ENCODE assay signal across 8 cellular contexts in the genomic region with DNA sequence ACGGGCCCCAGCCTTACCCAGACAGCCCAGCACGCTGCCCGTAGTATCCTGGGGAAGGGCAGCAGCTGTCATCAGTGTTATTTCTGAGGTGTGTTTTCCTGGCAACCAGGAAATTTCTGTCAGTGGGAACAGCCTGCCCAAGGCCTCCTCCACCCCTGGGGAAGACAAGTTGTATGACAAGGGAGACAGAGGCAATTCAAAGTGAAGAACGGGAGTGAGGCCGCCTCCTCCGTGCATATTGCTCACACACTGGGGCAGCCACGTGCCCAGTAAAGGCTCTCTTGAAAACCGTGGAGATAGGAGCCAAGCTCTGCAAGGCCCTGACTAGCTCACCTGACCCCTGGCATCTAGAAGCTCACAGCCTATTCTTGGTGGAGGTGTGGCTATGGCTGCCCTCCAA. TPM values are rescaled to one million over a fixed set of nuclear protein-coding genes. Genes with fewer than 3 reads are reported as not detected.
DNase-seq lines count a peak whose midpoint lies in the region; ATAC-seq, FAIRE-seq and TF ChIP-seq lines count a peak whose summit lies in the region.

No MANE protein-coding gene starts in this region.

- H3K4me1 ChIP-seq in BLaER1 treated with 17β-estradiol and CSF1 and Interleukin-3, amounts not matched to agents 10 nM and 100 nM = peaks cover 43 to 100% (median 95%) of the 10 kb centered on the region in 10 experiments
- H3K4me1 ChIP-seq in gastroesophageal sphincter = peaks cover 3 to 78% (median 58%) of the 10 kb centered on the region in 3 donors
- H3K4me1 ChIP-seq in neuronal stem cell (ENCODE audit: control insufficient read depth in 2 of 2, insufficient read depth in 1 of 2, low read depth in 1 of 2, low read length in 2 of 2) = peaks cover 37 to 46% of the 10 kb centered on the region in 2 donors

- no peak for TF ChIP-seq POLR2A in gastroesophageal sphincter (IDR thresholded peaks at IDR 0.05)

- FAIRE-seq in D721Med (lab: Jason Lieb, UNC) = no peak

- H3K4me3 ChIP-seq in BLaER1 treated with 17β-estradiol and CSF1 and Interleukin-3, amounts not matched to agents 10 nM and 100 nM = 0 out of 20 replicates have a peak overlapping the region, but pooled peaks of 2 of the 10 experiments have one; percentile 4 to 24
- no peak overlapping the region for H3K4me3 ChIP-seq in gastroesophageal sphincter
- no peak overlapping the region for H3K4me3 ChIP-seq in neuronal stem cell (ENCODE audit: low read length in 2 of 2)

- H3K36me3 ChIP-seq in BLaER1 treated with 17β-estradiol and CSF1 and Interleukin-3, amounts not matched to agents 10 nM and 100 nM = 0 out of 22 replicates have a peak, but pooled peaks cover 0 to 7% (median 0%) of the 10 kb centered on the region in 11 experiments
- H3K36me3 ChIP-seq in gastroesophageal sphincter = no peaks in the 10 kb centered on the region
- peaks cover 2 to 12% of the 10 kb centered on the region in 2 donors for H3K36me3 ChIP-seq in neuronal stem cell (replicated peaks in 1 of 2; ENCODE audit: control insufficient read depth in 2 of 2, insufficient read depth in 2 of 2, low read length in 2 of 2)

- no peak overlapping the region for H3K23ac ChIP-seq in neuronal stem cell (ENCODE audit: low read depth, low read length, poor library complexity)

- H2BK15ac ChIP-seq in neuronal stem cell (ENCODE audit: low read length) = no peak overlapping the region

- CTCF ChIA-PET in T-cell (lab: Charles Lee) = no interaction called here

- no peak overlapping the region for H2AFZ ChIP-seq in neuronal stem cell (ENCODE audit: low read length)

- H3K4me2 ChIP-seq in BLaER1 treated with 17β-estradiol and CSF1 and Interleukin-3, amounts not matched to agents 10 nM and 100 nM = peak overlapping the region; percentile 81 to 98 (median 88)
- H3K4me2 ChIP-seq in neuronal stem cell (ENCODE audit: insufficient read depth, low read length, poor library complexity, severe bottlenecking) = no peak overlapping the region

- TF ChIP-seq CTCF in gastroesophageal sphincter (IDR thresholded peaks at IDR 0.05) (no peak), D721Med (IDR thresholded peaks at IDR 0.05; ENCODE audit: insufficient read depth, missing control alignments) (no peak)

- peaks cover 62 to 99% (median 93%) of the 10 kb centered on the region in 11 experiments; a peak in 20 of 22 replicates for H4K20me1 ChIP-seq in BLaER1 treated with 17β-estradiol and CSF1 and Interleukin-3, amounts not matched to agents 10 nM and 100 nM

- no peak overlapping the region for H2BK5ac ChIP-seq in neuronal stem cell (ENCODE audit: low read length)

- no peak overlapping the region for H3K14ac ChIP-seq in neuronal stem cell (ENCODE audit: low read length)

- H3K27me3 Mint-ChIP-seq in T-cell = no peaks in the 10 kb centered on the region

- H3K18ac ChIP-seq in neuronal stem cell (ENCODE audit: low read length) = peak overlapping the region; percentile 62

- no peak for DNase-seq in T-cell
- no peak for DNase-seq in neuronal stem cell (ENCODE audit: low spot score)
- DNase-seq in GM19238 (ENCODE audit: insufficient read length, low spot score) = no peak
- no peak for DNase-seq in SK-N-DZ (ENCODE audit: low spot score)
- no peak for DNase-seq in D721Med (ENCODE audit: insufficient read length, low spot score)

- H3K9ac ChIP-seq in BLaER1 treated with 17β-estradiol and CSF1 and Interleukin-3, amounts not matched to agents 10 nM and 100 nM = peak overlapping the region in 10 of 11 experiments; percentile 32 to 64 (median 48); a peak in 15 of 22 replicates
- peak overlapping the region; percentile 32 for H3K9ac ChIP-seq in neuronal stem cell (ENCODE audit: low read depth, low read length, poor library complexity)

- H2BK12ac ChIP-seq in neuronal stem cell (ENCODE audit: low read length) = no peak overlapping the region

- H3K27ac ChIP-seq in BLaER1 treated with 17β-estradiol and CSF1 and Interleukin-3, amounts not matched to agents 10 nM and 100 nM = peak overlapping the region in 10 of 11 experiments; percentile 29 to 74 (median 64); a peak in 18 of 22 replicates
- H3K27ac ChIP-seq in gastroesophageal sphincter (peak overlapping the region; percentile 4 to 82 (median 76)), neuronal stem cell (replicated peaks; ENCODE audit: low read length) (no peak overlapping the region)

- H4K91ac ChIP-seq in neuronal stem cell (ENCODE audit: low read depth, low read length, poor library complexity) = no peak overlapping the region

- ATAC-seq in T-cell (replicated peaks in 1 of 4) (peak in 2 of 4 experiments; percentile 4 to 19), gastroesophageal sphincter (peak; percentile 13), HG03108 (IDR thresholded peaks at IDR 0.05; ENCODE audit: unreplicated experiment) (no peak)

- no peaks in the 10 kb centered on the region for H3K36me3 Mint-ChIP-seq in T-cell

- H2BK120ac ChIP-seq in neuronal stem cell (ENCODE audit: low read depth, low read length) = no peak overlapping the region

- H3K27me3 ChIP-seq in BLaER1 treated with 17β-estradiol and CSF1 and Interleukin-3, amounts not matched to agents 10 nM and 100 nM = no peaks in the 10 kb centered on the region
- H3K27me3 ChIP-seq in gastroesophageal sphincter = no peaks in the 10 kb centered on the region
- H3K27me3 ChIP-seq in neuronal stem cell (ENCODE audit: control insufficient read depth in 3 of 3, insufficient read depth in 3 of 3, low read depth in 1 of 3, low read length in 3 of 3) = no peaks in the 10 kb centered on the region

- H3K79me1 ChIP-seq in neuronal stem cell (ENCODE audit: low read depth, low read length) = peaks cover 28% of the 10 kb centered on the region

- H3K9me3 Mint-ChIP-seq in T-cell = no peaks in the 10 kb centered on the region

- WGBS in gastroesophageal sphincter (ENCODE audit: low coverage in 1 of 2), 2 donors = no CpG with 5 or more reads among the region's 8 CpGs
- WGBS in neuronal stem cell (ENCODE audit: extremely low coverage in 2 of 2, insufficient read length in 2 of 2, insufficient replicate concordance in 1 of 2), 2 donors = no CpG with 5 or more reads among the region's 8 CpGs

- H3K9me3 ChIP-seq in BLaER1 treated with 17β-estradiol and CSF1 and Interleukin-3, amounts not matched to agents 10 nM and 100 nM (replicated peaks in 1 of 11) = no peaks in the 10 kb centered on the region
- no peaks in the 10 kb centered on the region for H3K9me3 ChIP-seq in gastroesophageal sphincter
- no peaks in the 10 kb centered on the region for H3K9me3 ChIP-seq in neuronal stem cell (replicated peaks in 1 of 2; ENCODE audit: control insufficient read depth in 2 of 2, insufficient read depth in 1 of 2, low read depth in 1 of 2, low read length in 2 of 2)

- POLR2A ChIA-PET in T-cell (lab: Charles Lee) = no interaction called here

- no peak overlapping the region for H4K8ac ChIP-seq in neuronal stem cell (ENCODE audit: low read depth, low read length)

- H2AK5ac ChIP-seq in neuronal stem cell (ENCODE audit: low read depth, low read length) = peak overlapping the region; percentile 78

- peaks cover 30 to 46% (median 34%) of the 10 kb centered on the region in 3 donors for H3K4me1 Mint-ChIP-seq in T-cell

- H3K4me3 Mint-ChIP-seq in T-cell = peak overlapping the region in 1 of 3 donors; percentile 42

- no peak overlapping the region for H3K4ac ChIP-seq in neuronal stem cell (ENCODE audit: low read length)

- no peak for TF ChIP-seq EP300 in gastroesophageal sphincter (IDR thresholded peaks at IDR 0.05)

- H3K27ac Mint-ChIP-seq in T-cell = peak overlapping the region; percentile 67 to 84

RNA-seq across cellular contexts. Expression of gene RAI1, which starts 57.6 kb away (rescaled TPM):
- total RNA-seq in T-cell = 10 to 100 TPM; 20.1 to 31.2 (median 24.5) TPM
- 10 to 100 TPM; 15.9 to 39.7 (median 28.3) TPM for total RNA-seq in gastroesophageal sphincter
- polyA plus RNA-seq in neuronal stem cell (2013, experiment 1 of 2) = 15.1 TPM
- polyA plus RNA-seq in neuronal stem cell (2013, experiment 2 of 2) = 16.0 TPM
- 18.2 and 22.8 TPM in 2 replicates for polyA plus RNA-seq in SK-N-DZ (2014; cell fraction: cytosol; rRNA removed)
- polyA plus RNA-seq in SK-N-DZ (2014; cell fraction: nucleus; rRNA removed) = 38.5 and 70.0 TPM in 2 replicates
